ENCODE assay signal across 1 cellular context in the genomic region with DNA sequence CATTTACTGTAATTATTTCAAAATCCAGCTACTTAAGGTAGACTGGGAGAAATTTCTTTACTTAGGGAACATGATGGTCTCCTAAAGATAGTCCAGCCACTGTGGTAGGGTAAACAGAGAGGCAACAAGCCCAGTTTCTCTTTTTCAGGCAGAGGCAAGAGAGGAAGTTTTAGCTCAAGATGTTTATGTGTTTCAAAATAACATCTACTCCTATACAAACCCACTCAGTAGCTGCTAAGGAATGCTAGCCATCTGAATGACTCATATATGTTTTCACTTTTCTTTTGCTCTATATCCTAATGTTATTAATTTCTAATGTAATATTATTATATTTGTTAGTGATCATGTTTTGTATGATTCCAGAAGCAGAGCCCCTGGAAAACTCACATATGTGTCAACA.
TF ChIP-seq lines count a peak whose summit lies in the region.

No MANE protein-coding gene starts in this region.

TF ChIP-seq in SK-N-SH treated with all-trans-retinoic acid at 6 μM for 48 hours, 23 proteins besides CTCF, POLR2A, EP300 and RAD21 (continued from another document):
- TF ChIP-seq TSHZ2 (CRISPR knock-in tag; IDR thresholded peaks at IDR 0.05): no peak
- TF ChIP-seq OSR1 (CRISPR knock-in tag; IDR thresholded peaks at IDR 0.05): no peak
- no peak for TF ChIP-seq ESRRG (CRISPR knock-in tag; IDR thresholded peaks at IDR 0.05)
- no peak for TF ChIP-seq ZNF8 (CRISPR knock-in tag; IDR thresholded peaks at IDR 0.05)
